ENCODE assay signal across 1 cellular context in genomic region chr17:39668141-39668924, GRCh38.
TF ChIP-seq lines count a peak whose summit lies in the region.

TSS of gene PNMT (plus strand) at chr17:39668453. CDS start at chr17:39668476, 23 bp downstream.

TF ChIP-seq in HepG2, 621 proteins besides CTCF, POLR2A, EP300 and RAD21 (continued from another document and continues in another):
- TF ChIP-seq MTF2 (CRISPR knock-in tag; IDR thresholded peaks at IDR 0.05; ENCODE audit: borderline replicate concordance) (peak; percentile 99), ZNF761 (CRISPR knock-in tag; conservative IDR thresholded peaks at IDR 0.05) (peak; percentile 86; the same call in 1 of the 2 replicates), ZNF770 (CRISPR knock-in tag; IDR thresholded peaks at IDR 0.05) (0 out of 2 replicates have a peak, but pooled peaks have one; percentile 40), ZNF335 (CRISPR knock-in tag; IDR thresholded peaks at IDR 0.05) (no peak), ZNF775 (CRISPR knock-in tag; IDR thresholded peaks at IDR 0.05; ENCODE audit: borderline replicate concordance) (no peak; the same call in 1 of the 2 replicates), E2F5 (CRISPR knock-in tag; conservative IDR thresholded peaks at IDR 0.05) (peak; percentile 40; the same call in 1 of the 2 replicates), HNF4A (CRISPR knock-in tag; IDR thresholded peaks at IDR 0.05) (no peak), IRF1 (CRISPR knock-in tag; IDR thresholded peaks at IDR 0.05; ENCODE audit: low read depth) (no peak), CBX1 (IDR thresholded peaks at IDR 0.05; ENCODE audit: low read depth) (peak; percentile 50), POLR2AphosphoS2 (IDR thresholded peaks at IDR 0.05; ENCODE audit: low read depth, low read length) (no peak), HMG20A (CRISPR knock-in tag; IDR thresholded peaks at IDR 0.05; ENCODE audit: borderline replicate concordance) (no peak), TOPORS (CRISPR knock-in tag; IDR thresholded peaks at IDR 0.05) (no peak), ZBED4 (CRISPR knock-in tag; IDR thresholded peaks at IDR 0.05; ENCODE audit: borderline replicate concordance) (peak; percentile 87; the same call in 1 of the 2 replicates), ZNF580 (CRISPR knock-in tag; IDR thresholded peaks at IDR 0.05; ENCODE audit: borderline replicate concordance, low read depth) (peak; percentile 82; the same call in 1 of the 2 replicates), MIXL1 (CRISPR knock-in tag; IDR thresholded peaks at IDR 0.05) (peak; percentile 63; the same call in 1 of the 2 replicates), THAP8 (CRISPR knock-in tag; IDR thresholded peaks at IDR 0.05; ENCODE audit: borderline replicate concordance) (no peak), ZNF256 (CRISPR knock-in tag; conservative IDR thresholded peaks at IDR 0.05) (no peak), PCBP1 (IDR thresholded peaks at IDR 0.05; ENCODE audit: borderline replicate concordance, low read depth, low read length) (no peak), RARA (CRISPR knock-in tag; IDR thresholded peaks at IDR 0.05) (peak; percentile 52), MAFF (IDR thresholded peaks at IDR 0.05; ENCODE audit: low read depth, low read length) (no peak), KMT2B (CRISPR knock-in tag; IDR thresholded peaks at IDR 0.05) (peak; percentile 64), KDM2A (CRISPR knock-in tag; IDR thresholded peaks at IDR 0.05; ENCODE audit: borderline replicate concordance, low read depth) (peak; percentile 98), PAXIP1 (CRISPR knock-in tag; conservative IDR thresholded peaks at IDR 0.05) (0 out of 2 replicates have a peak, but pooled peaks have one; percentile 37), HMGA1 (CRISPR knock-in tag; conservative IDR thresholded peaks at IDR 0.05) (no peak), ZNF556 (CRISPR knock-in tag; IDR thresholded peaks at IDR 0.05; ENCODE audit: borderline replicate concordance) (peak; percentile 83; the same call in 1 of the 2 replicates), ARHGAP35 (CRISPR knock-in tag; IDR thresholded peaks at IDR 0.05; ENCODE audit: borderline replicate concordance) (peak; percentile 95), ZNF691 (CRISPR knock-in tag; IDR thresholded peaks at IDR 0.05; ENCODE audit: borderline replicate concordance, low read depth) (peak; percentile 76; the same call in 1 of the 2 replicates), ZFP62 (CRISPR knock-in tag; IDR thresholded peaks at IDR 0.05) (no peak), HES4 (CRISPR knock-in tag; IDR thresholded peaks at IDR 0.05; ENCODE audit: borderline replicate concordance) (no peak), ZNF232 (CRISPR knock-in tag; IDR thresholded peaks at IDR 0.05; ENCODE audit: borderline replicate concordance) (0 out of 2 replicates have a peak, but pooled peaks have one; percentile 44), ZBTB38 (CRISPR knock-in tag; IDR thresholded peaks at IDR 0.05) (peak; percentile 75; the same call in 1 of the 2 replicates), CSRNP1 (CRISPR knock-in tag; IDR thresholded peaks at IDR 0.05) (no peak; the same call in 1 of the 2 replicates), ZNF782 (CRISPR knock-in tag; IDR thresholded peaks at IDR 0.05; ENCODE audit: borderline replicate concordance) (0 out of 2 replicates have a peak, but pooled peaks have one; percentile 67), KLF11 (CRISPR knock-in tag; IDR thresholded peaks at IDR 0.05) (no peak), RELA (CRISPR knock-in tag; IDR thresholded peaks at IDR 0.05) (peak; percentile 89; the same call in 1 of the 2 replicates), ZNF382 (CRISPR knock-in tag; IDR thresholded peaks at IDR 0.05; ENCODE audit: borderline replicate concordance) (no peak), ZBTB25 (CRISPR knock-in tag; IDR thresholded peaks at IDR 0.05) (no peak), TEAD2 (CRISPR knock-in tag; IDR thresholded peaks at IDR 0.05) (no peak), DR1 (CRISPR knock-in tag; IDR thresholded peaks at IDR 0.05) (no peak), HOXD1 (CRISPR knock-in tag; IDR thresholded peaks at IDR 0.05) (no peak), JUND (CRISPR knock-in tag; IDR thresholded peaks at IDR 0.05) (no peak), GMEB1 (CRISPR knock-in tag; IDR thresholded peaks at IDR 0.05; ENCODE audit: borderline replicate concordance) (peak; percentile 51; the same call in 1 of the 2 replicates), ZNF652 (CRISPR knock-in tag; IDR thresholded peaks at IDR 0.05; ENCODE audit: borderline replicate concordance, low read depth) (no peak)
